In genomic region chr17:73187203-73187769, GRCh38 we compare ENCODE assay signal across 1 cellular context.
TF ChIP-seq lines count a peak whose summit lies in the region.

No MANE protein-coding gene starts in this region.

TF ChIP-seq in HepG2, 621 proteins besides CTCF, POLR2A, EP300 and RAD21 (continued from another document and continues in another):
- no peak for TF ChIP-seq ZFP82 (CRISPR knock-in tag; IDR thresholded peaks at IDR 0.05; ENCODE audit: borderline replicate concordance)
- no peak for TF ChIP-seq ZBTB42 (CRISPR knock-in tag; IDR thresholded peaks at IDR 0.05)
- 0 out of 2 replicates have a peak, but pooled peaks have one; percentile 43 for TF ChIP-seq ELF4 (CRISPR knock-in tag; IDR thresholded peaks at IDR 0.05; ENCODE audit: borderline replicate concordance)
- TF ChIP-seq ATAD3A (CRISPR knock-in tag; IDR thresholded peaks at IDR 0.05) = no peak
- TF ChIP-seq KMT2B (CRISPR knock-in tag; IDR thresholded peaks at IDR 0.05) = peak; percentile 68; the same call in 1 of the 2 replicates
- TF ChIP-seq ZKSCAN5 (CRISPR knock-in tag; IDR thresholded peaks at IDR 0.05) = peak; percentile 74
- no peak; the same call in 1 of the 2 replicates for TF ChIP-seq KMT2A (CRISPR knock-in tag; IDR thresholded peaks at IDR 0.05)
- peak; percentile 58; the same call in 1 of the 2 replicates for TF ChIP-seq ZSCAN30 (CRISPR knock-in tag; IDR thresholded peaks at IDR 0.05)
- TF ChIP-seq, protein P1, sequence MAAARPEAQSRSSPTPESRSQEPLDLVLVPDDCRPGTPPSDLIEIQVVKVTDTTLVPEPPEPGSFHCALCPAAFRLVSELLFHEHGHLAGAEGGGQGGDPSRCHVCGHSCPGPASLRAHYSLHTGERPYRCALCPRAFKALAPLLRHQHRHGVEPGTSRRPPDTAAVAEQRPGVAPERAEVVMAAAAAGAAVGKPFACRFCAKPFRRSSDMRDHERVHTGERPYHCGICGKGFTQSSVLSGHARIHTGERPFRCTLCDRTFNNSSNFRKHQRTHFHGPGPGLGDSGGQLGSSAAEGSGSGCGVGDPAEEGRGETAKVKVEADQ (CRISPR knock-in tag; IDR thresholded peaks at IDR 0.05; ENCODE audit: borderline replicate concordance) = peak; percentile 82; the same call in 1 of the 2 replicates
- TF ChIP-seq ZFP36L1 (CRISPR knock-in tag; IDR thresholded peaks at IDR 0.05) = no peak
- TF ChIP-seq RBAK (CRISPR knock-in tag; IDR thresholded peaks at IDR 0.05) = no peak
- TF ChIP-seq HHEX (CRISPR knock-in tag; IDR thresholded peaks at IDR 0.05) = peak; percentile 99
- TF ChIP-seq AHDC1 (CRISPR knock-in tag; IDR thresholded peaks at IDR 0.05; ENCODE audit: borderline replicate concordance) = peak; percentile 91
- TF ChIP-seq REPIN1 (CRISPR knock-in tag; IDR thresholded peaks at IDR 0.05; ENCODE audit: borderline replicate concordance, low read depth) = peak; percentile 88
- TF ChIP-seq TOPORS (CRISPR knock-in tag; IDR thresholded peaks at IDR 0.05) = peak; percentile 76; the same call in 1 of the 2 replicates
- TF ChIP-seq RNF219 (CRISPR knock-in tag; IDR thresholded peaks at IDR 0.05) = no peak
- peak; percentile 99 for TF ChIP-seq FOXJ3 (CRISPR knock-in tag; IDR thresholded peaks at IDR 0.05; ENCODE audit: borderline replicate concordance)
- TF ChIP-seq ZNF720 (CRISPR knock-in tag; IDR thresholded peaks at IDR 0.05) = no peak
- TF ChIP-seq NCOA1 (CRISPR knock-in tag; IDR thresholded peaks at IDR 0.05) = peak; percentile 78; the same call in 1 of the 2 replicates
- TF ChIP-seq ZNF235 (CRISPR knock-in tag; IDR thresholded peaks at IDR 0.05; ENCODE audit: borderline replicate concordance) = no peak
- no peak for TF ChIP-seq ZSCAN20 (CRISPR knock-in tag; IDR thresholded peaks at IDR 0.05; ENCODE audit: borderline replicate concordance)
- no peak for TF ChIP-seq ZNF484 (CRISPR knock-in tag; IDR thresholded peaks at IDR 0.05; ENCODE audit: borderline replicate concordance, low read depth)
- no peak for TF ChIP-seq NPAS2 (CRISPR knock-in tag; IDR thresholded peaks at IDR 0.05; ENCODE audit: borderline replicate concordance)
- TF ChIP-seq RBM22 (optimal IDR thresholded peaks at IDR 0.05; ENCODE audit: low read length) = peak; percentile 72
- TF ChIP-seq ZNF883 (CRISPR knock-in tag; IDR thresholded peaks at IDR 0.05; ENCODE audit: not compliant biosample characterization) = no peak
- peak; percentile 100 for TF ChIP-seq HMG20B (CRISPR knock-in tag; conservative IDR thresholded peaks at IDR 0.05)
- 0 out of 2 replicates have a peak, but pooled peaks have one; percentile 30 for TF ChIP-seq ZBTB8A (CRISPR knock-in tag; IDR thresholded peaks at IDR 0.05; ENCODE audit: borderline replicate concordance, low read depth)
- no peak for TF ChIP-seq HCFC1 (IDR thresholded peaks at IDR 0.05; ENCODE audit: low read depth, low read length)
- TF ChIP-seq ZNF747 (CRISPR knock-in tag; IDR thresholded peaks at IDR 0.05; ENCODE audit: borderline replicate concordance) = peak; percentile 86
- no peak for TF ChIP-seq ATF6 (CRISPR knock-in tag; conservative IDR thresholded peaks at IDR 0.05)
- TF ChIP-seq FOSL2 (CRISPR knock-in tag; IDR thresholded peaks at IDR 0.05) = peak; percentile 88
- TF ChIP-seq ZNF143 (CRISPR knock-in tag; IDR thresholded peaks at IDR 0.05) = no peak; the same call in 1 of the 2 replicates
- TF ChIP-seq, protein P2, sequence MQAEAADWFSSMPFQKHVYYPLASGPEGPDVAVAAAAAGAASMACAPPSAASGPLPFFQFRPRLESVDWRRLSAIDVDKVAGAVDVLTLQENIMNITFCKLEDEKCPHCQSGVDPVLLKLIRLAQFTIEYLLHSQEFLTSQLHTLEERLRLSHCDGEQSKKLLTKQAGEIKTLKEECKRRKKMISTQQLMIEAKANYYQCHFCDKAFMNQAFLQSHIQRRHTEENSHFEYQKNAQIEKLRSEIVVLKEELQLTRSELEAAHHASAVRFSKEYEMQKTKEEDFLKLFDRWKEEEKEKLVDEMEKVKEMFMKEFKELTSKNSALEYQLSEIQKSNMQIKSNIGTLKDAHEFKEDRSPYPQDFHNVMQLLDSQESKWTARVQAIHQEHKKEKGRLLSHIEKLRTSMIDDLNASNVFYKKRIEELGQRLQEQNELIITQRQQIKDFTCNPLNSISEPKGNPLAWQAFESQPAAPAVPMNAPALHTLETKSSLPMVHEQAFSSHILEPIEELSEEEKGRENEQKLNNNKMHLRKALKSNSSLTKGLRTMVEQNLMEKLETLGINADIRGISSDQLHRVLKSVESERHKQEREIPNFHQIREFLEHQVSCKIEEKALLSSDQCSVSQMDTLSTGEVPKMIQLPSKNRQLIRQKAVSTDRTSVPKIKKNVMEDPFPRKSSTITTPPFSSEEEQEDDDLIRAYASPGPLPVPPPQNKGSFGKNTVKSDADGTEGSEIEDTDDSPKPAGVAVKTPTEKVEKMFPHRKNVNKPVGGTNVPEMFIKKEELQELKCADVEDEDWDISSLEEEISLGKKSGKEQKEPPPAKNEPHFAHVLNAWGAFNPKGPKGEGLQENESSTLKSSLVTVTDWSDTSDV (CRISPR knock-in tag; IDR thresholded peaks at IDR 0.05) = no peak
- TF ChIP-seq RARG (CRISPR knock-in tag; IDR thresholded peaks at IDR 0.05; ENCODE audit: low read depth) = no peak; the same call in 1 of the 2 replicates
- peak; percentile 99 for TF ChIP-seq ETV5 (CRISPR knock-in tag; IDR thresholded peaks at IDR 0.05; ENCODE audit: borderline replicate concordance)
- no peak for TF ChIP-seq ZNF598 (CRISPR knock-in tag; IDR thresholded peaks at IDR 0.05; ENCODE audit: borderline replicate concordance)
- TF ChIP-seq ZNF850 (CRISPR knock-in tag; conservative IDR thresholded peaks at IDR 0.05) = no peak
- no peak for TF ChIP-seq KLF13 (CRISPR knock-in tag; IDR thresholded peaks at IDR 0.05)
- TF ChIP-seq, protein P3, sequence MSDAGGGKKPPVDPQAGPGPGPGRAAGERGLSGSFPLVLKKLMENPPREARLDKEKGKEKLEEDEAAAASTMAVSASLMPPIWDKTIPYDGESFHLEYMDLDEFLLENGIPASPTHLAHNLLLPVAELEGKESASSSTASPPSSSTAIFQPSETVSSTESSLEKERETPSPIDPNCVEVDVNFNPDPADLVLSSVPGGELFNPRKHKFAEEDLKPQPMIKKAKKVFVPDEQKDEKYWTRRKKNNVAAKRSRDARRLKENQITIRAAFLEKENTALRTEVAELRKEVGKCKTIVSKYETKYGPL (CRISPR knock-in tag; IDR thresholded peaks at IDR 0.05) = no peak; the same call in 1 of the 2 replicates
- TF ChIP-seq PCBP2 (optimal IDR thresholded peaks at IDR 0.05; ENCODE audit: low read depth, low read length, poor library complexity, severe bottlenecking) = no peak
- TF ChIP-seq, protein P4, sequence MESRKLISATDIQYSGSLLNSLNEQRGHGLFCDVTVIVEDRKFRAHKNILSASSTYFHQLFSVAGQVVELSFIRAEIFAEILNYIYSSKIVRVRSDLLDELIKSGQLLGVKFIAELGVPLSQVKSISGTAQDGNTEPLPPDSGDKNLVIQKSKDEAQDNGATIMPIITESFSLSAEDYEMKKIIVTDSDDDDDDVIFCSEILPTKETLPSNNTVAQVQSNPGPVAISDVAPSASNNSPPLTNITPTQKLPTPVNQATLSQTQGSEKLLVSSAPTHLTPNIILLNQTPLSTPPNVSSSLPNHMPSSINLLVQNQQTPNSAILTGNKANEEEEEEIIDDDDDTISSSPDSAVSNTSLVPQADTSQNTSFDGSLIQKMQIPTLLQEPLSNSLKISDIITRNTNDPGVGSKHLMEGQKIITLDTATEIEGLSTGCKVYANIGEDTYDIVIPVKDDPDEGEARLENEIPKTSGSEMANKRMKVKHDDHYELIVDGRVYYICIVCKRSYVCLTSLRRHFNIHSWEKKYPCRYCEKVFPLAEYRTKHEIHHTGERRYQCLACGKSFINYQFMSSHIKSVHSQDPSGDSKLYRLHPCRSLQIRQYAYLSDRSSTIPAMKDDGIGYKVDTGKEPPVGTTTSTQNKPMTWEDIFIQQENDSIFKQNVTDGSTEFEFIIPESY (CRISPR knock-in tag; IDR thresholded peaks at IDR 0.05) = peak; percentile 81; the same call in 1 of the 2 replicates
- no peak for TF ChIP-seq ADNP (CRISPR knock-in tag; IDR thresholded peaks at IDR 0.05)
- TF ChIP-seq ZNF589 (CRISPR knock-in tag; conservative IDR thresholded peaks at IDR 0.05) = 0 out of 2 replicates have a peak, but pooled peaks have one; percentile 38
- TF ChIP-seq CSRNP2 (CRISPR knock-in tag; conservative IDR thresholded peaks at IDR 0.05; ENCODE audit: low read depth) = no peak
- TF ChIP-seq NCOR1 (IDR thresholded peaks at IDR 0.05; ENCODE audit: borderline replicate concordance, low read length) = peak; percentile 57; the same call in 1 of the 2 replicates
